8 cellular contexts compared by ENCODE assay signal in genomic region chr3:48663489-48664312, GRCh38. TPM values are rescaled to one million over a fixed set of nuclear protein-coding genes. Genes with fewer than 3 reads are reported as not detected.
DNase-seq lines count a peak whose midpoint lies in the region; ATAC-seq and TF ChIP-seq lines count a peak whose summit lies in the region.

No MANE protein-coding gene starts in this region.

- peak overlapping the region; percentile 95 for H3K27ac ChIP-seq in neural cell (ENCODE audit: low read length)

- ATAC-seq in GM21786 (IDR thresholded peaks at IDR 0.05; ENCODE audit: unreplicated experiment), result peak; percentile 87
- ATAC-seq in stimulated activated naive CD8-positive, alpha-beta T cell treated with anti-CD3 and anti-CD28 coated beads, Interleukin-15, amount 100 ng/mL, for 72 hours, result peak; percentile 91

- peak; percentile 82 for TF ChIP-seq CTCF in LNCAP (IDR thresholded peaks at IDR 0.05)
- peak; percentile 80 for TF ChIP-seq CTCF in foreskin fibroblast (IDR thresholded peaks at IDR 0.05; ENCODE audit: low read depth, low read length)
- TF ChIP-seq CTCF in neural cell (IDR thresholded peaks at IDR 0.05; ENCODE audit: poor library complexity, severe bottlenecking), result peak; percentile 96

- H3K4me1 Mint-ChIP-seq in stimulated activated naive CD8-positive, alpha-beta T cell treated with anti-CD3 and anti-CD28 coated beads, Interleukin-15, amount 100 ng/mL, for 72 hours, result peaks cover 33% of the 10 kb centered on the region

- H3K36me3 ChIP-seq in neural cell (ENCODE audit: insufficient read depth, low read length), result peaks cover 28% of the 10 kb centered on the region

- H2AFZ ChIP-seq in neural cell (ENCODE audit: low read depth, low read length), result peak overlapping the region; percentile 73

- H3K4me2 ChIP-seq in neural cell (ENCODE audit: low read length), result peak overlapping the region; percentile 75

- peak overlapping the region; percentile 92 for H3K9ac ChIP-seq in neural cell (ENCODE audit: low read length)

- H3K27ac Mint-ChIP-seq in stimulated activated naive CD8-positive, alpha-beta T cell treated with anti-CD3 and anti-CD28 coated beads, Interleukin-15, amount 100 ng/mL, for 72 hours, result peak overlapping the region; percentile 92 to 93

- TF ChIP-seq EP300 in neural cell (conservative IDR thresholded peaks at IDR 0.05; ENCODE audit: poor library complexity, severe bottlenecking), result peak; percentile 86

- H3K9me3 ChIP-seq in neural cell (ENCODE audit: low read length), result peaks cover 22% of the 10 kb centered on the region

- H3K79me2 ChIP-seq in neural cell (replicated peaks; ENCODE audit: insufficient read depth, low read length), result peaks cover 25% of the 10 kb centered on the region

- peaks cover 45% of the 10 kb centered on the region for H3K27me3 Mint-ChIP-seq in stimulated activated naive CD8-positive, alpha-beta T cell treated with anti-CD3 and anti-CD28 coated beads, Interleukin-15, amount 100 ng/mL, for 72 hours

- no peak for TF ChIP-seq RAD21 in neural cell (conservative IDR thresholded peaks at IDR 0.05)

- no peaks in the 10 kb centered on the region for H4K20me1 ChIP-seq in neural cell (ENCODE audit: insufficient read depth)

- H3K4me3 ChIP-seq in foreskin fibroblast (ENCODE audit: low read depth in 1 of 2, low read length in 2 of 2), result peak overlapping the region; percentile 65 to 72
- H3K4me3 ChIP-seq in neural cell (ENCODE audit: low read length), result peak overlapping the region; percentile 73

- H3K9me2 ChIP-seq in neural cell (ENCODE audit: insufficient read depth, low read length), result no peaks in the 10 kb centered on the region

- H3F3A ChIP-seq in neural cell (ENCODE audit: insufficient read depth, low read length, poor library complexity, severe bottlenecking), result no peaks in the 10 kb centered on the region

- DNase-seq in Daoy (ENCODE audit: low read depth) (peak; percentile 98), SHP77 (lab: John Stamatoyannopoulos, UW) (peak; percentile 98), activated gamma-delta T cell treated with Interleukin-2 at 50 U/mL for 16 hours (peak; percentile 75), foreskin fibroblast (peak; percentile 100)
- peak; percentile 94 to 96 for DNase-seq in stimulated activated naive CD8-positive, alpha-beta T cell treated with anti-CD3 and anti-CD28 coated beads, Interleukin-15, amount 100 ng/mL, for 72 hours

- peak overlapping the region; percentile 92 for H3K4me3 Mint-ChIP-seq in stimulated activated naive CD8-positive, alpha-beta T cell treated with anti-CD3 and anti-CD28 coated beads, Interleukin-15, amount 100 ng/mL, for 72 hours

- H3K9me3 Mint-ChIP-seq in stimulated activated naive CD8-positive, alpha-beta T cell treated with anti-CD3 and anti-CD28 coated beads, Interleukin-15, amount 100 ng/mL, for 72 hours, result no peaks in the 10 kb centered on the region

- H3K27me3 ChIP-seq in neural cell (ENCODE audit: insufficient read depth, low read depth, low read length), result no peaks in the 10 kb centered on the region

TF ChIP-seq in neural cell, 6 proteins besides CTCF, POLR2A, EP300 and RAD21:
- TF ChIP-seq POLR2AphosphoS5 (IDR thresholded peaks at IDR 0.05), result peak; percentile 88
- peak; percentile 97 for TF ChIP-seq MXI1 (conservative IDR thresholded peaks at IDR 0.05; ENCODE audit: poor library complexity, severe bottlenecking)
- peak; percentile 4 for TF ChIP-seq SMC3 (conservative IDR thresholded peaks at IDR 0.05; ENCODE audit: poor library complexity)
- peak; percentile 64 for TF ChIP-seq REST (IDR thresholded peaks at IDR 0.05; ENCODE audit: borderline replicate concordance)
- no peak for TF ChIP-seq EZH2 (IDR thresholded peaks at IDR 0.05; ENCODE audit: borderline replicate concordance, insufficient read depth, low read length, poor library complexity, severe bottlenecking)
- TF ChIP-seq TAF1 (IDR thresholded peaks at IDR 0.05; ENCODE audit: low read depth), result peak; percentile 53

RNA-seq across cellular contexts. Expression of gene CELSR3, which starts 1.0 kb away (rescaled TPM):
- total RNA-seq in Daoy (2014; rRNA removed; shearing (Covaris generic)), result 1.9 and 2.4 TPM in 2 replicates
- 54.9 and 65.5 TPM in 2 replicates for polyA plus RNA-seq in neural cell
- 104 and 118 TPM in 2 replicates for polyA minus RNA-seq in neural cell

RNA-seq across cellular contexts. Expression of gene NCKIPSD, which starts 22.0 kb away (rescaled TPM):
- 9.5 and 11.2 TPM in 2 replicates for total RNA-seq in Daoy (2014; rRNA removed; shearing (Covaris generic))
- polyA plus RNA-seq in neural cell, result 19.0 and 29.3 TPM in 2 replicates
- polyA minus RNA-seq in neural cell, result 11.0 and 16.6 TPM in 2 replicates

RNA-seq across cellular contexts. Expression of gene SLC26A6, which starts 28.4 kb away (rescaled TPM):
- 5.5 and 11.3 TPM in 2 replicates for total RNA-seq in Daoy (2014; rRNA removed; shearing (Covaris generic))
- 23.6 and 25.7 TPM in 2 replicates for polyA plus RNA-seq in neural cell
- 9.4 and 9.7 TPM in 2 replicates for polyA minus RNA-seq in neural cell

RNA-seq across cellular contexts. Expression of gene TMEM89, which starts 42.1 kb away (rescaled TPM):
- not detected in 2 replicates for total RNA-seq in Daoy (2014; rRNA removed; shearing (Covaris generic))
- 0.52 TPM in 1 of 2 replicates, not detected in the other for polyA plus RNA-seq in neural cell
- not detected in 2 replicates for polyA minus RNA-seq in neural cell

RNA-seq across cellular contexts. Expression of gene IP6K2, which starts 53.3 kb away (rescaled TPM):
- total RNA-seq in Daoy (2014; rRNA removed; shearing (Covaris generic)), result 38.5 and 41.6 TPM in 2 replicates
- polyA plus RNA-seq in neural cell, result 451 and 480 TPM in 2 replicates
- 255 and 266 TPM in 2 replicates for polyA minus RNA-seq in neural cell

Comparison
In these comparisons a context has a peak if more than half of its experiments do, and no peak if none do; other contexts are left out.
1. Peak in every context shown above with its lines: DNase-seq, ATAC-seq, H3K4me3 ChIP-seq and H3K27ac ChIP-seq.